Comparison of ENCODE assay signal across 38 cellular contexts in genomic region chr7:122756860-122757259, GRCh38. TPM values are rescaled to one million over a fixed set of nuclear protein-coding genes. Genes with fewer than 3 reads are reported as not detected.
"Had no signal": no experiment of that assay in that cellular context is flagged by ENCODE, and none has a peak within 500 bp of the region (broad histone marks: within the 10 kb centered on the region; RNA-seq: fewer than 3 reads in every experiment).

No MANE protein-coding gene starts in this region.

- H3K27me3 ChIP-seq: MG63 had no signal

- H3K9me3 ChIP-seq: MG63 had no signal

- DNase-seq: Karpas-422, Kasumi-1, MG63, MM.1S, MV-4-11, NCI-H1048, NCI-H1092, NCI-H1092 treated with DMSO at 0.1 percent for 48 hours, NCI-H1105, NCI-H1105 treated with DMSO at 0.1 percent for 48 hours, NCI-H1417, NCI-H1417 treated with DMSO at 0.1 percent for 48 hours, NCI-H1436, NCI-H1436 treated with DMSO at 0.1 percent for 48 hours, NCI-H146, NCI-H1694, NCI-H1694 treated with DMSO at 0.1 percent for 48 hours, NCI-H187, NCI-H187 treated with DMSO at 0.1 percent for 48 hours, NCI-H1930, NCI-H2029, NCI-H2029 treated with DMSO at 0.1 percent for 48 hours, NCI-H2081, NCI-H2081 treated with DMSO at 0.1 percent for 48 hours, NCI-H2107, NCI-H2171, NCI-H2171 treated with DMSO at 0.1 percent for 48 hours, NCI-H2227 treated with DMSO at 0.1 percent for 48 hours, NCI-H226, NCI-H345, NCI-H446, NCI-H446 treated with DMSO at 0.1 percent for 48 hours, NCI-H510A, NCI-H510A treated with DMSO at 0.1 percent for 48 hours, NCI-H524, NCI-H524 treated with DMSO at 0.1 percent for 48 hours had no signal

- H3K36me3 ChIP-seq: MG63 had no signal

- H3K4me3 ChIP-seq: MG63 had no signal

RNA-seq across cellular contexts. Expression of gene RNF148, which starts 54.1 kb away (rescaled TPM):
- total RNA-seq: LHCN-M2, M059J had no signal

RNA-seq across cellular contexts. Expression of gene RNF133, which starts 57.9 kb away (rescaled TPM):
- total RNA-seq: LHCN-M2 had no signal
